ENCODE assay signal across 13 cellular contexts in the genomic region with DNA sequence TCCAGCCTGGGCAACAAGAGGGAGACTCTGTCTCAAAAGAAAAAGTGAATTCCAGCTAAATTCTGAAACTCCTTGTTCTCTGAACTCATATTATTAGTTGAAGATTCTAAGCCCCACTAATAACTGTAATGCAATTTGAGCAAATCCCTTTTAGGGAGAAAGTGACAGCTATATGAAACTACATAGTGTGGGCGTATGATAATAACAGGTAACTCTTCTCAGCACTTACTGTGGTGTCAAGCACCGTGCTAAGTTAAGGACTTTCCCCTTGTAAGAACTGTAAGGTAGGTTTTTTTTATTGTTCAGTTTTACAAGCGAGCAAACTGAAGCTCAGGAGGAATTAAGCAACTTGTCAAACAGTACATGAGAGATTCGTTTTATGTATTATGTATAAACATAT. TPM values are rescaled to one million over a fixed set of nuclear protein-coding genes. Genes with fewer than 3 reads are reported as not detected.
DNase-seq lines count a peak whose midpoint lies in the region; ATAC-seq, FAIRE-seq and TF ChIP-seq lines count a peak whose summit lies in the region.
"Had no signal": no experiment of that assay in that cellular context is flagged by ENCODE, and none has a peak within 500 bp of the region (broad histone marks: within the 10 kb centered on the region; RNA-seq: fewer than 3 reads in every experiment).

No MANE protein-coding gene starts in this region.

- no peak for TF ChIP-seq POLR2A in GM12891 (IDR thresholded peaks at IDR 0.05; ENCODE audit: low read depth, low read length)

- H3K36me3 ChIP-seq in kidney (ENCODE audit: control insufficient read depth in 1 of 2, insufficient read depth in 2 of 2, low read length in 2 of 2) (no peaks in the 10 kb centered on the region), BE2C (no peaks in the 10 kb centered on the region)
- H3K36me3 ChIP-seq: gastroesophageal sphincter had no signal

- H3K9ac ChIP-seq in kidney (ENCODE audit: low read length in 2 of 2): no peak overlapping the region

- ATAC-seq in GM19452 (IDR thresholded peaks at IDR 0.05; ENCODE audit: unreplicated experiment) (peak; percentile 47), HG03280 (IDR thresholded peaks at IDR 0.05; ENCODE audit: unreplicated experiment) (peak; percentile 54)
- ATAC-seq in central memory CD8-positive, alpha-beta T cell (replicated peaks; ENCODE audit: extremely low read depth, poor library complexity, severe bottlenecking): peak; percentile 65
- ATAC-seq: gastroesophageal sphincter had no signal

- no peaks in the 10 kb centered on the region for H3K27me3 Mint-ChIP-seq in central memory CD8-positive, alpha-beta T cell

- no peak for TF ChIP-seq CTCF in kidney (IDR thresholded peaks at IDR 0.05; ENCODE audit: borderline replicate concordance, extremely low read depth, insufficient read depth)
- TF ChIP-seq CTCF in BE2C (IDR thresholded peaks at IDR 0.05; ENCODE audit: low read depth, low read length): no peak

- H3K4me1 ChIP-seq in kidney (ENCODE audit: control insufficient read depth in 1 of 2, insufficient read depth in 1 of 2, low read depth in 1 of 2, low read length in 2 of 2) (peaks cover 5% of the 10 kb centered on the region in 2 donors), BE2C (no peaks in the 10 kb centered on the region)

- H3K4me3 Mint-ChIP-seq in central memory CD8-positive, alpha-beta T cell: peak overlapping the region; percentile 9
- H3K4me3 Mint-ChIP-seq: mesothelial cell of epicardium had no signal

- no peaks in the 10 kb centered on the region for H3K27me3 ChIP-seq in BE2C
- H3K27me3 ChIP-seq: gastroesophageal sphincter had no signal

- H3K4me3 ChIP-seq in kidney (ENCODE audit: low read length in 2 of 2) (no peak overlapping the region), BE2C (ENCODE audit: low read depth, low read length) (no peak overlapping the region)
- H3K4me3 ChIP-seq: gastroesophageal sphincter had no signal

- H3K4me1 Mint-ChIP-seq in central memory CD8-positive, alpha-beta T cell: peaks cover 51% of the 10 kb centered on the region

- intact Hi-C loops in kidney (cut with DNase I): no loop called here

- peaks cover 14% of the 10 kb centered on the region for H3K36me3 Mint-ChIP-seq in central memory CD8-positive, alpha-beta T cell (ENCODE audit: insufficient read depth)

- no peaks in the 10 kb centered on the region for H3K9me3 Mint-ChIP-seq in central memory CD8-positive, alpha-beta T cell

- FAIRE-seq in GM12891 (lab: Jason Lieb, UNC) (peak; percentile 84), kidney (lab: Jason Lieb, UNC) (no peak)
- FAIRE-seq: small intestine had no signal

- peak overlapping the region; percentile 59 for H3K27ac Mint-ChIP-seq in central memory CD8-positive, alpha-beta T cell (ENCODE audit: low read depth)
- H3K27ac Mint-ChIP-seq: mesothelial cell of epicardium had no signal

- DNase-seq in GM12891 (ENCODE audit: insufficient read length, low spot score) (no peak), NCI-H69 (lab: John Stamatoyannopoulos, UW) (no peak), NCI-H187 (lab: John Stamatoyannopoulos, UW) (no peak), kidney (no peak), BE2C (no peak)
- no peak for DNase-seq in central memory CD8-positive, alpha-beta T cell (ENCODE audit: low spot score in 2 of 2)
- DNase-seq: activated CD4-positive, alpha-beta T cell treated with anti-CD3 and anti-CD28 coated beads for 1 hour; Kasumi-1; small intestine had no signal

- no peaks in the 10 kb centered on the region for H3K9me3 ChIP-seq in kidney (ENCODE audit: control insufficient read depth in 1 of 2, low read length in 2 of 2)
- H3K9me3 ChIP-seq in BE2C: no peaks in the 10 kb centered on the region
- H3K9me3 ChIP-seq: gastroesophageal sphincter had no signal

- no peak overlapping the region for H3K27ac ChIP-seq in kidney (ENCODE audit: low read depth in 2 of 2, low read length in 2 of 2)
- H3K27ac ChIP-seq: gastroesophageal sphincter had no signal

TF ChIP-seq in GM12891, 5 proteins besides CTCF, POLR2A, EP300 and RAD21:
- TF ChIP-seq POU2F2 (IDR thresholded peaks at IDR 0.05; ENCODE audit: low read depth, low read length) (no peak), PAX5 (IDR thresholded peaks at IDR 0.05; ENCODE audit: insufficient read depth, low read length, severe bottlenecking) (no peak), SPI1 (IDR thresholded peaks at IDR 0.05; ENCODE audit: low read depth, low read length) (no peak), TAF1 (IDR thresholded peaks at IDR 0.05; ENCODE audit: low read depth, low read length) (no peak), POLR2AphosphoS5 (IDR thresholded peaks at IDR 0.05; ENCODE audit: low read depth, low read length) (no peak)

RNA-seq across cellular contexts. Expression of gene ANKRD13A, which starts 5.4 kb away (rescaled TPM):
- polyA plus RNA-seq in GM12891 (2012; ENCODE audit: low read depth, missing spikeins): 37.8 TPM
- 68.0 TPM for total RNA-seq in kidney
- polyA plus RNA-seq in kidney (ENCODE audit: insufficient read depth, low read depth, low replicate concordance): 23.2 TPM
- 10.9 TPM for polyA plus RNA-seq in BE2C (2012; ENCODE audit: insufficient read depth, insufficient read length, low read depth)

RNA-seq across cellular contexts. Expression of gene GIT2, which starts 8.4 kb away (rescaled TPM):
- 24.6 TPM for polyA plus RNA-seq in GM12891 (2012; ENCODE audit: low read depth, missing spikeins)
- 46.2 TPM for total RNA-seq in kidney
- polyA plus RNA-seq in kidney (ENCODE audit: insufficient read depth, low read depth, low replicate concordance): 10.4 TPM
- polyA plus RNA-seq in BE2C (2012; ENCODE audit: insufficient read depth, insufficient read length, low read depth): 19.4 TPM

RNA-seq across cellular contexts. Expression of gene C12orf76, which starts 43.7 kb away (rescaled TPM):
- 17.1 TPM for polyA plus RNA-seq in GM12891 (2012; ENCODE audit: low read depth, missing spikeins)
- 14.6 TPM for total RNA-seq in kidney
- 15.8 TPM for polyA plus RNA-seq in kidney (ENCODE audit: insufficient read depth, low read depth, low replicate concordance)
- 24.5 TPM for polyA plus RNA-seq in BE2C (2012; ENCODE audit: insufficient read depth, insufficient read length, low read depth)
